Comparison of ENCODE assay signal across 8 cellular contexts in the genomic region with DNA sequence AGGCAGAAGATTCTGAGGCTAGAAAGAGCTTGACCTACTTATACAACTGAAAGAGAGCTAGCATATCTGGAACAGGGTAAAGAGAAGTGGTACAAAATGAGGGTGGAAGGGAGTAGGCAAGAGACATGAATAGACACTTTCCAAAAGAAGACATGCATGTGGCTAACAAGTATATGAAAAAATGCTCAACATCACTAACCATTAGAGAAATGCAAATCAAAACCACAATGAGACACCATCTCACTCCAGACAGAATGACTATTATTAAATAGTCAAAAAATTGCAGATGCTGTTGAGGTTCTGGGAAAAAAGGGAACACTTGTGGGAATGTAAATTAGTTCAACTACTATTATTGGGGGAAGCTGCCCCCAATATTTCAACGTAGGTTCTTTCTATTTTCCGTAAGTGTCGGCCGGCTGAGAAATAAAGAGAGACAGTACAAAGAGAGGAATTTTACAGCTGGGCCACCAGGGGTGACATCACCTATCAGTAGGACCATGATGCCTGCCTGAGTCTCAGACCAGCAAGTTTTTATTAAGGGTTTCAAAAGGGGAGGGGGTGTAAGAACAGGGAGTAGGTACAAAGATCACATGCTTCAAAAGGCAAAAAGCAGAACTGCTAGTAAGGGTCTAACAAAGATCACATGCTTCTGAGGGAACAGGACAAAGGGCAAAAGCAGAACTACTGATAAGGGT.
A peak's percentile ranks its signal among the peaks of the same experiment; 100 is the strongest.
DNase-seq lines count a peak whose midpoint lies in the region; ATAC-seq and TF ChIP-seq lines count a peak whose summit lies in the region.
"Not testable (repeated sequence)": the region's sequence is repeated elsewhere in the genome, so short reads cannot be mapped to it uniquely, and the experiment has no call there.

No MANE protein-coding gene starts in this region.

- H3K4me3 ChIP-seq in GM12865 (ENCODE audit: low read depth, low read length), result not testable (repeated sequence)

- ATAC-seq in GM18867 (IDR thresholded peaks at IDR 0.05; ENCODE audit: unreplicated experiment) (peak; percentile 79), GM19395 (IDR thresholded peaks at IDR 0.05; ENCODE audit: unreplicated experiment) (peak; percentile 68), GM21576 (IDR thresholded peaks at IDR 0.05; ENCODE audit: unreplicated experiment) (peak; percentile 74), HG02798 (IDR thresholded peaks at IDR 0.05; ENCODE audit: poor library complexity, unreplicated experiment) (peak; percentile 81), HG03103 (IDR thresholded peaks at IDR 0.05; ENCODE audit: low read depth, unreplicated experiment) (peak; percentile 63), HG03520 (IDR thresholded peaks at IDR 0.05; ENCODE audit: unreplicated experiment) (peak; percentile 59)

- DNase-seq in GM12865 (ENCODE audit: low read depth), result peak; percentile 86
- peak; percentile 33 for DNase-seq in activated CD8-positive, alpha-beta memory T cell treated with anti-CD3 and anti-CD28 coated beads for 24 hours

- not testable (repeated sequence) for TF ChIP-seq CTCF in GM12865 (IDR thresholded peaks at IDR 0.05; ENCODE audit: insufficient read depth, low read depth, low read length, missing control alignments)
